14 cellular contexts compared by ENCODE assay signal in genomic region chr1:186819563-186819962, GRCh38. TPM values are rescaled to one million over a fixed set of nuclear protein-coding genes. Genes with fewer than 3 reads are reported as not detected.
DNase-seq lines count a peak whose midpoint lies in the region; ATAC-seq and TF ChIP-seq lines count a peak whose summit lies in the region.
"Had no signal": no experiment of that assay in that cellular context is flagged by ENCODE, and none has a peak within 500 bp of the region (broad histone marks: within the 10 kb centered on the region; RNA-seq: fewer than 3 reads in every experiment).

No MANE protein-coding gene starts in this region.

- H3K4me1 ChIP-seq in fibroblast of lung (ENCODE audit: control insufficient read depth, extremely low read depth, insufficient read depth, low read length): no peaks in the 10 kb centered on the region
- peaks cover 0 to 7% (median 0%) of the 10 kb centered on the region in 12 donors for H3K4me1 ChIP-seq in heart left ventricle
- no peaks in the 10 kb centered on the region for H3K4me1 ChIP-seq in prostate gland (replicated peaks)
- H3K4me1 ChIP-seq: BLaER1, pancreas had no signal

- DNase-seq in fibroblast of lung (ENCODE audit: low read depth in 2 of 2): peak in 1 of 2 donors; percentile 17
- DNase-seq in heart left ventricle: no peak
- no peak for DNase-seq in activated T-cell treated with anti-CD3 and anti-CD28 coated beads, Interleukin-2, amount 50 U/mL, for 48 hours
- no peak for DNase-seq in prostate gland (ENCODE audit: low spot score)
- DNase-seq in stimulated activated effector memory CD8-positive, alpha-beta T cell treated with anti-CD3 and anti-CD28 coated beads, Interleukin-12 subunit alpha, Interleukin-12 subunit beta, amount 100 ng/mL, for 72 hours (ENCODE audit: low spot score in 2 of 2): no peak
- DNase-seq: effector memory CD4-positive, alpha-beta T cell; heart right ventricle; pancreas had no signal

- H3K27ac ChIP-seq in fibroblast of lung (ENCODE audit: insufficient read depth, low read length) (no peak overlapping the region), heart left ventricle (peak overlapping the region in 2 of 12 donors; percentile 14 to 60), prostate gland (no peak overlapping the region)
- H3K27ac ChIP-seq: BLaER1, pancreas had no signal

- no peak overlapping the region for H3K9ac ChIP-seq in fibroblast of lung (ENCODE audit: insufficient read depth, low read length)
- H3K9ac ChIP-seq: BLaER1 had no signal

- no peak overlapping the region for H3K4me3 ChIP-seq in fibroblast of lung (replicated peaks in 1 of 4; ENCODE audit: control extremely low read depth in 1 of 4, insufficient read depth in 1 of 4, low read depth in 3 of 4, low read length in 4 of 4)
- H3K4me3 ChIP-seq in heart left ventricle: no peak overlapping the region
- no peak overlapping the region for H3K4me3 ChIP-seq in prostate gland
- H3K4me3 ChIP-seq: BLaER1, heart right ventricle, lung, pancreas had no signal

- peaks cover 9% of the 10 kb centered on the region for H3K9me3 Mint-ChIP-seq in stimulated activated effector memory CD8-positive, alpha-beta T cell treated with anti-CD3 and anti-CD28 coated beads, Interleukin-12 subunit alpha, Interleukin-12 subunit beta, amount 100 ng/mL, for 72 hours
- H3K9me3 Mint-ChIP-seq: stimulated activated memory B cell treated with anti-CD40 and anti-IgM and Interleukin-4, amounts not matched to agents 10 μg/mL and 1 μg/mL and 100 μg/mL, for 72 hours had no signal

- no peaks in the 10 kb centered on the region for H3K79me2 ChIP-seq in fibroblast of lung (ENCODE audit: control insufficient read depth, insufficient read depth, low read length)

- no peak overlapping the region for H3K4me3 Mint-ChIP-seq in stimulated activated effector memory CD8-positive, alpha-beta T cell treated with anti-CD3 and anti-CD28 coated beads, Interleukin-12 subunit alpha, Interleukin-12 subunit beta, amount 100 ng/mL, for 72 hours
- H3K4me3 Mint-ChIP-seq: stimulated activated memory B cell treated with anti-CD40 and anti-IgM and Interleukin-4, amounts not matched to agents 10 μg/mL and 1 μg/mL and 100 μg/mL, for 72 hours had no signal

- no peaks in the 10 kb centered on the region for H3K4me1 Mint-ChIP-seq in stimulated activated effector memory CD8-positive, alpha-beta T cell treated with anti-CD3 and anti-CD28 coated beads, Interleukin-12 subunit alpha, Interleukin-12 subunit beta, amount 100 ng/mL, for 72 hours
- H3K4me1 Mint-ChIP-seq: stimulated activated memory B cell treated with anti-CD40 and anti-IgM and Interleukin-4, amounts not matched to agents 10 μg/mL and 1 μg/mL and 100 μg/mL, for 72 hours had no signal

- WGBS in heart left ventricle, 4 donors: 69 to 76% (median 73%) methylated on average over 2 of the region's 2 CpGs
- WGBS in prostate gland: 65% methylated on average over 2 of the region's 2 CpGs

- peak; percentile 52 for ATAC-seq in GM18861 (IDR thresholded peaks at IDR 0.05; ENCODE audit: unreplicated experiment)
- peak; percentile 34 for ATAC-seq in GM21737 (IDR thresholded peaks at IDR 0.05; ENCODE audit: unreplicated experiment)
- ATAC-seq in HG03139 (IDR thresholded peaks at IDR 0.05; ENCODE audit: unreplicated experiment): peak; percentile 44
- no peak for ATAC-seq in heart left ventricle
- ATAC-seq in stimulated activated effector memory CD8-positive, alpha-beta T cell treated with anti-CD3 and anti-CD28 coated beads, Interleukin-12 subunit alpha, Interleukin-12 subunit beta, amount 100 ng/mL, for 72 hours: no peak
- ATAC-seq: stimulated activated memory B cell treated with anti-CD40 and anti-IgM and Interleukin-4, amounts not matched to agents 10 μg/mL and 1 μg/mL and 100 μg/mL, for 72 hours had no signal

- intact Hi-C loops in heart left ventricle (cut with DNase I) (no loop called here), prostate gland (cut with DNase I) (no loop called here)

- no peaks in the 10 kb centered on the region for H3K36me3 Mint-ChIP-seq in stimulated activated effector memory CD8-positive, alpha-beta T cell treated with anti-CD3 and anti-CD28 coated beads, Interleukin-12 subunit alpha, Interleukin-12 subunit beta, amount 100 ng/mL, for 72 hours
- H3K36me3 Mint-ChIP-seq: stimulated activated memory B cell treated with anti-CD40 and anti-IgM and Interleukin-4, amounts not matched to agents 10 μg/mL and 1 μg/mL and 100 μg/mL, for 72 hours had no signal

- no peak overlapping the region for H3K4me2 ChIP-seq in fibroblast of lung (ENCODE audit: extremely low read depth, insufficient read depth, low read length)
- H3K4me2 ChIP-seq: BLaER1 had no signal

- peak overlapping the region; percentile 15 for H2AFZ ChIP-seq in fibroblast of lung (ENCODE audit: low read length)

- TF ChIP-seq CTCF in fibroblast of lung (conservative IDR thresholded peaks at IDR 0.05 in 1 of 2, IDR thresholded peaks at IDR 0.05 in 1 of 2; ENCODE audit: low read depth in 1 of 2, low read length in 2 of 2) (no peak), heart left ventricle (IDR thresholded peaks at IDR 0.05) (no peak), prostate gland (IDR thresholded peaks at IDR 0.05) (no peak)

- H3K36me3 ChIP-seq in fibroblast of lung (ENCODE audit: control insufficient read depth, insufficient read depth, low read length) (no peaks in the 10 kb centered on the region), heart left ventricle (no peaks in the 10 kb centered on the region), prostate gland (no peaks in the 10 kb centered on the region)
- H3K36me3 ChIP-seq: BLaER1, heart right ventricle, pancreas had no signal

- H3K27me3 ChIP-seq in fibroblast of lung (ENCODE audit: control insufficient read depth, insufficient read depth, low read length): no peaks in the 10 kb centered on the region
- no peaks in the 10 kb centered on the region for H3K27me3 ChIP-seq in heart left ventricle
- H3K27me3 ChIP-seq in prostate gland (replicated peaks; ENCODE audit: insufficient read depth): no peaks in the 10 kb centered on the region
- H3K27me3 ChIP-seq: BLaER1, heart right ventricle had no signal

- H3K9me3 ChIP-seq in fibroblast of lung (ENCODE audit: control insufficient read depth, insufficient read depth, low read depth, low read length) (no peaks in the 10 kb centered on the region), heart left ventricle (no peaks in the 10 kb centered on the region), prostate gland (no peaks in the 10 kb centered on the region)
- H3K9me3 ChIP-seq: BLaER1, heart right ventricle, pancreas had no signal

- no peak overlapping the region for H3K27ac Mint-ChIP-seq in stimulated activated effector memory CD8-positive, alpha-beta T cell treated with anti-CD3 and anti-CD28 coated beads, Interleukin-12 subunit alpha, Interleukin-12 subunit beta, amount 100 ng/mL, for 72 hours
- H3K27ac Mint-ChIP-seq: stimulated activated memory B cell treated with anti-CD40 and anti-IgM and Interleukin-4, amounts not matched to agents 10 μg/mL and 1 μg/mL and 100 μg/mL, for 72 hours had no signal

- H4K20me1 ChIP-seq in fibroblast of lung (ENCODE audit: control insufficient read depth, extremely low read depth, insufficient read depth, low read length): no peaks in the 10 kb centered on the region
- H4K20me1 ChIP-seq: BLaER1 had no signal

- no peak for TF ChIP-seq POLR2A in heart left ventricle (IDR thresholded peaks at IDR 0.05)
- no peak for TF ChIP-seq POLR2A in prostate gland (IDR thresholded peaks at IDR 0.05)

RNA-seq across cellular contexts. Expression of gene PLA2G4A, which starts 9.2 kb away (rescaled TPM):
- total RNA-seq in fibroblast of lung (3.9 and 5.8 TPM in 2 replicates), heart left ventricle (1 to 10 TPM in 8 of 9 donors, under 1 TPM in 1; 1.00 to 5.8 (median 1.9) TPM), prostate gland (1 to 10 TPM; 6.1 to 8.8 TPM)
- polyA plus RNA-seq in fibroblast of lung (2.8 and 5.8 TPM in 2 replicates), heart left ventricle (1 to 10 TPM in 1 of 2 donors, under 1 TPM in 1; 0.91 to 1.6 TPM)
- 1.6 and 3.9 TPM in 2 replicates for polyA plus RNA-seq in fibroblast of lung (2012)
- 0.71 and 1.0 TPM in 2 replicates for polyA minus RNA-seq in fibroblast of lung (ENCODE audit: low replicate concordance)

Comparison
In these comparisons a context has a peak if more than half of its experiments do, and no peak if none do; other contexts are left out.
1. ATAC-seq: peak in GM18861 (single experiment), GM21737 (single experiment) and HG03139 (single experiment); none in heart left ventricle (0 of 4) and stimulated activated effector memory CD8-positive, alpha-beta T cell treated with anti-CD3 and anti-CD28 coated beads, Interleukin-12 subunit alpha, Interleukin-12 subunit beta, amount 100 ng/mL, for 72 hours (single experiment).